1 cellular context compared by ENCODE assay signal in the genomic region with DNA sequence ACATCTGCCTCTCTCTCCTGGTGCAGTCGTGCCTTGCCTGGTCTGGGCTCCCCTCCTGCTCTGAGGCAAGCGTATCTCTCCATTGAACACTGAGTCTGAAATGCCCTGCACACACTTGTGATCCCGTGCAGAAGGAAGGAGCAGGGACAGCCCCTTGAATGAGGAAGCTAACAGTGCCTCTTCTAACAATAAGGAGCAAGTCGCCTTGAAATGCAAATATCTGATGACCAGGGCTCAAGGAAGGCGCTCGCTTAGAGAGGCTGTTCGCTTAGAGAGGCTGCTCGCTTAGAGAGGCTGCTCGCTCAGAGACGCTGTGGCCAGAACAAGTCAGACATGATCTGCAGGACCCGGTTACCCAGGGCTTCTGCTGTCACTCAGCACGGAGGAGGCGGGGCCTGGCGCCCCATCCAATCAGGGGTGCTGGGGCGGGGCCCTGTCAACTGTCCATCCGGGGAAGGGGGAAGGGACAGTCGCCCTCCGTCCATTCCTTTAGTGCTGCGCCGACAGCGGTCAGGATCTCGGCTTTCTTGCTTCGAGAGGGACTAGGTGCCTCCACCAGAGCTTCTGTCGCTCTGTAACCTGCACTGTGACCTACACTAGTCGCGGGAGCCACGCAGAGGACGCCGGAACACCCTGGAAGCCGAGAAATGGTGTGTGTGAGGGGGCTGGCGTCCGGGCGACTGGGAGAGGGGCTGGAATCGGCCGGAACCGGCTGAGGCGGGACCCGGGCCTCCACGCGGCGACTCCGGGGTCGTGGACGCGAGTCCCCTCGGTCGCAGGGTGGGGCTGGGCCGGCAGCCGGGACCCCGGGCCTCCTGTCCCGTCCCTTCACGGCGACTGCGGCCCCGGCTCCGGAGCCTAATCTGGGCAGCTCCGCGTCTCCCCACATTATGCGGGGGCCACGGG.
A peak's percentile ranks its signal among the peaks of the same experiment; 100 is the strongest.
TF ChIP-seq lines count a peak whose summit lies in the region.

Gene ZNF440 (plus strand): TSS at position 473 of the 906 bp plus-strand sequence. CDS start 175 bp downstream, at position 648.

TF ChIP-seq in HCT116, 20 proteins besides CTCF, POLR2A, EP300 and RAD21 (continued from another document):
- TF ChIP-seq ZBTB33 (IDR thresholded peaks at IDR 0.05; ENCODE audit: extremely low read depth, insufficient replicate concordance, low read length) (no peak), ELF1 (IDR thresholded peaks at IDR 0.05; ENCODE audit: borderline replicate concordance, low read depth) (no peak), REST (IDR thresholded peaks at IDR 0.05; ENCODE audit: low read depth) (no peak), EZH2 (IDR thresholded peaks at IDR 0.05) (no peak), CBX3 (IDR thresholded peaks at IDR 0.05; ENCODE audit: low read depth) (no peak), CEBPB (IDR thresholded peaks at IDR 0.05; ENCODE audit: low read depth) (no peak), JUND (IDR thresholded peaks at IDR 0.05) (no peak), POLR2AphosphoS5 (IDR thresholded peaks at IDR 0.05; ENCODE audit: low read depth, low read length) (peak; percentile 97), TCF7L2 (IDR thresholded peaks at IDR 0.05; ENCODE audit: borderline replicate concordance, extremely low read depth, insufficient read depth, insufficient read length) (no peak), SRF (IDR thresholded peaks at IDR 0.05; ENCODE audit: low read depth) (no peak), YY1 (IDR thresholded peaks at IDR 0.05; ENCODE audit: extremely low read depth, insufficient replicate concordance, low read depth, low read length) (peak; percentile 37), ZNF274 (IDR thresholded peaks at IDR 0.05; ENCODE audit: low read depth, low read length) (no peak)
- TF ChIP-seq, protein P1, sequence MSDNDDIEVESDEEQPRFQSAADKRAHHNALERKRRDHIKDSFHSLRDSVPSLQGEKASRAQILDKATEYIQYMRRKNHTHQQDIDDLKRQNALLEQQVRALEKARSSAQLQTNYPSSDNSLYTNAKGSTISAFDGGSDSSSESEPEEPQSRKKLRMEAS (IDR thresholded peaks at IDR 0.05), result no peak; the same call in 1 of the 2 replicates
